In the genomic region with DNA sequence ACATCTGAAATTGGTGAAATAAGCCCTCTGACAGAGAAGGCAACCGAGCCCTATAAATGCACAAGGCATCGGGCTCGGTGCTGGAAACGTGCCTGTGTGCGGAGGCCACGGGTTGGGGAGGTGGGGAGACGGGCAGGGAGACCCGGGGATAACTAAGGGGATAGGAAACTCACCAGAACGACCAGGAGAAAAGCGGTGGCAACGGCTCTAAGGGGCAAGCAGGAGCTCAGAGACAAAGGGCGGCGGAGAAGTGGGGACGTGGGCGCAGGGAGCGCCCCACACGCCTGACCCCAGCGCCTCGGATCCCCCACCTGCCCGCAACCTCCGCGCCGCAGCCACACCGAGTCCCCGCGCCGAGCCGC, we compare ENCODE assay signal across 17 cellular contexts. TPM values are rescaled to one million over a fixed set of nuclear protein-coding genes. Genes with fewer than 3 reads are reported as not detected.
DNase-seq lines count a peak whose midpoint lies in the region; ATAC-seq and TF ChIP-seq lines count a peak whose summit lies in the region.
"Had no signal": no experiment of that assay in that cellular context is flagged by ENCODE, and none has a peak within 500 bp of the region (broad histone marks: within the 10 kb centered on the region; RNA-seq: fewer than 3 reads in every experiment).

No MANE protein-coding gene starts in this region.

- H3K27me3 Mint-ChIP-seq in MCF 10A (ENCODE audit: insufficient read depth, unreplicated experiment): peaks cover 18% of the 10 kb centered on the region
- peaks cover 60% of the 10 kb centered on the region for H3K27me3 Mint-ChIP-seq in nephron progenitor cell (ENCODE audit: low read depth, poor library complexity)
- H3K27me3 Mint-ChIP-seq in type B pancreatic cell: peaks cover 48% of the 10 kb centered on the region

- CTCF ChIA-PET in MCF 10A (lab: Yijun Ruan, JAX): no interaction called here

- peaks cover 0 to 42% of the 10 kb centered on the region in 2 donors for H3K27me3 ChIP-seq in breast epithelium
- peaks cover 29% of the 10 kb centered on the region for H3K27me3 ChIP-seq in ectodermal cell (ENCODE audit: control insufficient read depth, insufficient read depth, low read length, poor library complexity, severe bottlenecking)

- H3K36me3 ChIP-seq in breast epithelium (no peaks in the 10 kb centered on the region), ectodermal cell (ENCODE audit: control insufficient read depth, insufficient read depth, low read length) (no peaks in the 10 kb centered on the region)
- H3K36me3 ChIP-seq: upper lobe of left lung had no signal

- H3K9me3 ChIP-seq in breast epithelium (no peaks in the 10 kb centered on the region), ectodermal cell (ENCODE audit: control insufficient read depth, low read length) (no peaks in the 10 kb centered on the region)
- H3K9me3 ChIP-seq: upper lobe of left lung had no signal

- H3K4me1 Mint-ChIP-seq in MCF 10A (ENCODE audit: insufficient read depth, unreplicated experiment) (no peaks in the 10 kb centered on the region), nephron progenitor cell (peaks cover 13% of the 10 kb centered on the region), type B pancreatic cell (ENCODE audit: unreplicated experiment) (no peaks in the 10 kb centered on the region)

- no peak for ATAC-seq in GM18498 (IDR thresholded peaks at IDR 0.05; ENCODE audit: unreplicated experiment)
- ATAC-seq in HG03280 (IDR thresholded peaks at IDR 0.05; ENCODE audit: unreplicated experiment): no peak
- ATAC-seq: naive thymus-derived CD4-positive, alpha-beta T cell had no signal

- TF ChIP-seq POLR2A in breast epithelium (IDR thresholded peaks at IDR 0.05): no peak

- TF ChIP-seq CTCF in breast epithelium (IDR thresholded peaks at IDR 0.05): no peak
- TF ChIP-seq CTCF in MCF 10A (IDR thresholded peaks at IDR 0.05; ENCODE audit: unreplicated experiment): no peak
- no peak for TF ChIP-seq CTCF in nephron progenitor cell (IDR thresholded peaks at IDR 0.05)
- TF ChIP-seq CTCF in type B pancreatic cell (conservative IDR thresholded peaks at IDR 0.05): no peak

- POLR2A ChIA-PET in MCF 10A (lab: Yijun Ruan, JAX): no interaction called here

- no peaks in the 10 kb centered on the region for H3K4me1 ChIP-seq in breast epithelium
- H3K4me1 ChIP-seq in ectodermal cell (ENCODE audit: control insufficient read depth, insufficient read depth, low read length): no peaks in the 10 kb centered on the region

- H3K4me3 Mint-ChIP-seq in MCF 10A (ENCODE audit: unreplicated experiment): no peak overlapping the region
- H3K4me3 Mint-ChIP-seq in nephron progenitor cell: peak overlapping the region; percentile 85
- H3K4me3 Mint-ChIP-seq in type B pancreatic cell: peak overlapping the region; percentile 88

- H3K27ac Mint-ChIP-seq in MCF 10A (ENCODE audit: low read depth, unreplicated experiment): no peak overlapping the region
- no peak overlapping the region for H3K27ac Mint-ChIP-seq in nephron progenitor cell
- H3K27ac Mint-ChIP-seq in type B pancreatic cell: no peak overlapping the region
- H3K27ac Mint-ChIP-seq: activated naive CD4-positive, alpha-beta T cell treated with anti-CD3 and anti-CD28 coated beads, Interleukin-2, amount 50 U/mL, for 72 hours; naive thymus-derived CD4-positive, alpha-beta T cell had no signal

- DNase-seq in breast epithelium (ENCODE audit: low spot score in 2 of 2) (no peak), MCF 10A (ENCODE audit: unreplicated experiment) (no peak), nephron progenitor cell (no peak), type B pancreatic cell (ENCODE audit: extremely low spot score, unreplicated experiment) (no peak), NCI-H146 treated with DMSO at 0.1 percent for 48 hours (lab: John Stamatoyannopoulos, UW; ENCODE audit: unreplicated experiment) (no peak)
- DNase-seq: ACHN; Karpas-422; kidney glomerular epithelial cell; naive thymus-derived CD4-positive, alpha-beta T cell; NCI-H2081; stimulated activated CD4-positive, alpha-beta T cell treated with anti-CD3 and anti-CD28 coated beads, Interleukin-12 subunit alpha, Interleukin-12 subunit beta, amount 100 ng/mL, for 4 hours had no signal

- H3K9me3 Mint-ChIP-seq in MCF 10A (ENCODE audit: unreplicated experiment): no peaks in the 10 kb centered on the region
- H3K9me3 Mint-ChIP-seq in nephron progenitor cell: no peaks in the 10 kb centered on the region
- no peaks in the 10 kb centered on the region for H3K9me3 Mint-ChIP-seq in type B pancreatic cell
- H3K9me3 Mint-ChIP-seq: activated naive CD4-positive, alpha-beta T cell treated with anti-CD3 and anti-CD28 coated beads, Interleukin-2, amount 50 U/mL, for 72 hours had no signal

- intact Hi-C loops in breast epithelium (cut with DNase I; ENCODE audit: low total_unique reads) (no loop called here), MCF 10A (cut with micrococcal nuclease) (no loop called here)

- 8 to 9% methylated on average over 28 of the region's 28 CpGs for WGBS in ectodermal cell, 2 experiments

- peak overlapping the region in 2 of 3 donors; percentile 47 to 60 for H3K4me3 ChIP-seq in breast epithelium
- peak overlapping the region; percentile 44 for H3K4me3 ChIP-seq in ectodermal cell (ENCODE audit: insufficient read depth, low read depth, low read length)
- H3K4me3 ChIP-seq: upper lobe of left lung had no signal

- H3K27ac ChIP-seq in breast epithelium (no peak overlapping the region), ectodermal cell (ENCODE audit: insufficient read depth, low read depth, low read length, poor library complexity, severe bottlenecking) (no peak overlapping the region)
- H3K27ac ChIP-seq: upper lobe of left lung had no signal

- no TSS peak for BruUV-seq in MCF 10A (replicated peaks; lab: Mats Ljungman, UMichigan)

- H3K36me3 Mint-ChIP-seq in MCF 10A (ENCODE audit: insufficient read depth, unreplicated experiment) (no peaks in the 10 kb centered on the region), nephron progenitor cell (ENCODE audit: low read depth) (no peaks in the 10 kb centered on the region), type B pancreatic cell (no peaks in the 10 kb centered on the region)

RNA-seq across cellular contexts. Expression of a gene that starts 0.5 kb away (rescaled TPM):
- not detected for total RNA-seq in breast epithelium
- total RNA-seq in MCF 10A (2022): not detected in 2 replicates
- polyA plus RNA-seq in ectodermal cell (2013, experiment 1 of 4): 2.1 TPM
- polyA plus RNA-seq in ectodermal cell (2013, experiment 2 of 4): 4.1 TPM
- 3.4 TPM for polyA plus RNA-seq in ectodermal cell (2013, experiment 3 of 4)
- 3.4 TPM for polyA plus RNA-seq in ectodermal cell (2013, experiment 4 of 4)
- 6.4 and 15.2 TPM in 2 replicates for total RNA-seq in type B pancreatic cell (ENCODE audit: low replicate concordance)
- total RNA-seq: activated naive CD4-positive, alpha-beta T cell treated with anti-CD3 and anti-CD28 coated beads, Interleukin-2, amount 50 U/mL, for 72 hours; naive thymus-derived CD4-positive, alpha-beta T cell; SK-MEL-5; upper lobe of left lung had no signal
- polyA plus RNA-seq: naive thymus-derived CD4-positive, alpha-beta T cell had no signal

RNA-seq across cellular contexts. Expression of a gene that starts 37.8 kb away (rescaled TPM):
- total RNA-seq in breast epithelium: not detected
- not detected in 2 replicates for total RNA-seq in MCF 10A (2022)
- polyA plus RNA-seq in ectodermal cell (2013, experiment 1 of 4): not detected
- polyA plus RNA-seq in ectodermal cell (2013, experiment 2 of 4): not detected
- not detected for polyA plus RNA-seq in ectodermal cell (2013, experiment 3 of 4)
- not detected for polyA plus RNA-seq in ectodermal cell (2013, experiment 4 of 4)
- not detected in 2 replicates for total RNA-seq in type B pancreatic cell (ENCODE audit: low replicate concordance)
- total RNA-seq: activated naive CD4-positive, alpha-beta T cell treated with anti-CD3 and anti-CD28 coated beads, Interleukin-2, amount 50 U/mL, for 72 hours; naive thymus-derived CD4-positive, alpha-beta T cell; SK-MEL-5; upper lobe of left lung had no signal
- polyA plus RNA-seq: naive thymus-derived CD4-positive, alpha-beta T cell had no signal
